Comparison of ENCODE assay signal across 11 cellular contexts in genomic region chr13:50078512-50079277, GRCh38.
DNase-seq lines count a peak whose midpoint lies in the region; ATAC-seq, FAIRE-seq and TF ChIP-seq lines count a peak whose summit lies in the region.
"Had no signal": no experiment of that assay in that cellular context is flagged by ENCODE, and none has a peak within 500 bp of the region (broad histone marks: within the 10 kb centered on the region; RNA-seq: fewer than 3 reads in every experiment).

No MANE protein-coding gene starts in this region.

- peak overlapping the region in 1 of 2 experiments; percentile 89 for H3K4me3 ChIP-seq in mesenchymal stem cell (ENCODE audit: insufficient read depth in 1 of 2, low read depth in 1 of 2, low read length in 2 of 2)

- H3K27ac ChIP-seq in 22Rv1 (peak overlapping the region; percentile 98), mesenchymal stem cell (ENCODE audit: low read length, poor library complexity, severe bottlenecking) (no peak overlapping the region)

- H3K27me3 ChIP-seq in mesenchymal stem cell (ENCODE audit: control insufficient read depth in 1 of 2, insufficient read depth in 1 of 2, low read length in 2 of 2), result no peaks in the 10 kb centered on the region

- no peak overlapping the region for H3K4me2 ChIP-seq in mesenchymal stem cell (ENCODE audit: low read length, poor library complexity, severe bottlenecking)

- H2AFZ ChIP-seq in mesenchymal stem cell (ENCODE audit: low read depth, low read length), result no peak overlapping the region

- no peak for TF ChIP-seq CTCF in 22Rv1 (IDR thresholded peaks at IDR 0.05)

- no peaks in the 10 kb centered on the region for H3K9me3 Mint-ChIP-seq in activated naive CD8-positive, alpha-beta T cell (ENCODE audit: low read depth)
- H3K9me3 Mint-ChIP-seq: mesothelial cell of epicardium had no signal

- DNase-seq in GM18507 (ENCODE audit: extremely low spot score, insufficient read length, low read depth) (no peak), mesenchymal stem cell (no peak)
- DNase-seq: NCI-H774; stimulated activated naive CD4-positive, alpha-beta T cell treated with Interleukin-2 at 50 U/mL for 16 hours had no signal

- H3K36me3 Mint-ChIP-seq in activated naive CD8-positive, alpha-beta T cell, result no peaks in the 10 kb centered on the region
- H3K36me3 Mint-ChIP-seq: mesothelial cell of epicardium had no signal

- peaks cover 13% of the 10 kb centered on the region for H3K27me3 Mint-ChIP-seq in activated naive CD8-positive, alpha-beta T cell

- H3K4me1 Mint-ChIP-seq in activated naive CD8-positive, alpha-beta T cell (ENCODE audit: low read depth), result peaks cover 36% of the 10 kb centered on the region

- no peak overlapping the region for H2BK5ac ChIP-seq in mesenchymal stem cell (ENCODE audit: low read depth, low read length, poor library complexity, severe bottlenecking)

- no peak for ATAC-seq in GM21528 (IDR thresholded peaks at IDR 0.05; ENCODE audit: low FRiP score, unreplicated experiment)
- ATAC-seq in GM21786 (IDR thresholded peaks at IDR 0.05; ENCODE audit: unreplicated experiment), result no peak
- ATAC-seq in GM19452 (IDR thresholded peaks at IDR 0.05; ENCODE audit: unreplicated experiment), result no peak
- ATAC-seq in HG03159 (IDR thresholded peaks at IDR 0.05; ENCODE audit: unreplicated experiment), result no peak

- H3K4ac ChIP-seq in mesenchymal stem cell (ENCODE audit: low read depth in 1 of 2, low read length in 2 of 2), result no peak overlapping the region

- no peak overlapping the region for H3K23ac ChIP-seq in mesenchymal stem cell (ENCODE audit: low read length in 2 of 2)

- no peaks in the 10 kb centered on the region for H3K4me1 ChIP-seq in mesenchymal stem cell (ENCODE audit: control insufficient read depth, insufficient read depth, low read depth, low read length)

- peak overlapping the region; percentile 96 for H3K9ac ChIP-seq in mesenchymal stem cell (ENCODE audit: low read length)

- H2BK12ac ChIP-seq in mesenchymal stem cell (ENCODE audit: low read length in 2 of 2), result no peak overlapping the region

- H2BK120ac ChIP-seq in mesenchymal stem cell (ENCODE audit: low read depth, low read length), result no peak overlapping the region

- no peak overlapping the region for H2BK15ac ChIP-seq in mesenchymal stem cell (ENCODE audit: low read depth, poor library complexity, severe bottlenecking)

- FAIRE-seq in GM18507 (lab: Jason Lieb, UNC), result peak; percentile 9

- H3K4me3 Mint-ChIP-seq in activated naive CD8-positive, alpha-beta T cell, result peak overlapping the region; percentile 100

- no peak overlapping the region for H3K14ac ChIP-seq in mesenchymal stem cell (ENCODE audit: low read length in 2 of 2)

- peaks cover 0 to 4% of the 10 kb centered on the region in 2 experiments for H3K36me3 ChIP-seq in mesenchymal stem cell (ENCODE audit: control insufficient read depth in 1 of 2, insufficient read depth in 2 of 2, low read depth in 1 of 2, low read length in 2 of 2)

- no peaks in the 10 kb centered on the region for H3K79me1 ChIP-seq in mesenchymal stem cell (replicated peaks; ENCODE audit: low read length, poor library complexity, severe bottlenecking)

- H3K27ac Mint-ChIP-seq in activated naive CD8-positive, alpha-beta T cell, result no peak overlapping the region

- no peak overlapping the region for H4K8ac ChIP-seq in mesenchymal stem cell (ENCODE audit: low read length)

- no CpG with 5 or more reads among the region's 3 CpGs for WGBS in mesenchymal stem cell

- no peak overlapping the region for H3K18ac ChIP-seq in mesenchymal stem cell (ENCODE audit: low read depth in 1 of 2, low read length in 2 of 2)

- H3K9me3 ChIP-seq in mesenchymal stem cell (ENCODE audit: control insufficient read depth, low read length), result no peaks in the 10 kb centered on the region

- H4K91ac ChIP-seq in mesenchymal stem cell (ENCODE audit: low read length), result no peak overlapping the region

- no peak overlapping the region for H2AK5ac ChIP-seq in mesenchymal stem cell (ENCODE audit: low read length, severe bottlenecking)
